Comparison of ENCODE assay signal across 8 cellular contexts in genomic region chr14:75126679-75127473, GRCh38.
DNase-seq lines count a peak whose midpoint lies in the region; ATAC-seq lines count a peak whose summit lies in the region.

Gene NEK9, minus strand, starts transcription at chr14:75127048. Its CDS starts 127 bp downstream, at chr14:75126921.

- ATAC-seq in GM19025 (IDR thresholded peaks at IDR 0.05; ENCODE audit: low read depth, unreplicated experiment), result peak; percentile 87
- peak; percentile 84 for ATAC-seq in HG03342 (IDR thresholded peaks at IDR 0.05; ENCODE audit: unreplicated experiment)

- DNase-seq in AG08396 (ENCODE audit: low spot score), result peak; percentile 93
- DNase-seq in NCI-H446 treated with DMSO at 0.1 percent for 48 hours (lab: John Stamatoyannopoulos, UW), result peak; percentile 69
- peak; percentile 84 for DNase-seq in activated CD4-positive, alpha-beta T cell treated with anti-CD3 and anti-CD28 coated beads for 1 hour
- DNase-seq in cerebellar nuclear complex (lab: John Stamatoyannopoulos, UW), result peak; percentile 36 to 86
- peak; percentile 79 for DNase-seq in kidney glomerular epithelial cell (lab: John Stamatoyannopoulos, UW)
- peak; percentile 65 to 89 for DNase-seq in stimulated activated CD4-positive, alpha-beta T cell treated with anti-CD3 and anti-CD28 coated beads, Interleukin-1b, Interleukin-23, amount 100 ng/mL, for 1 hour (ENCODE audit: low read depth in 2 of 2)

Comparison
In these comparisons a context has a peak if more than half of its experiments do, and no peak if none do; other contexts are left out.
1. Peak in every context shown above with its lines: DNase-seq and ATAC-seq.